ENCODE assay signal across 1 cellular context in genomic region chr12:86484473-86484872, GRCh38.
TF ChIP-seq lines count a peak whose summit lies in the region.

No MANE protein-coding gene starts in this region.

TF ChIP-seq in H1, 55 proteins besides CTCF, POLR2A, EP300 and RAD21 (continued from another document):
- TF ChIP-seq TBP (IDR thresholded peaks at IDR 0.05; ENCODE audit: low read depth, low read length) = no peak
